ENCODE assay signal across 22 cellular contexts in genomic region chr2:39531220-39531777, GRCh38.
DNase-seq lines count a peak whose midpoint lies in the region; ATAC-seq and TF ChIP-seq lines count a peak whose summit lies in the region.
"Had no signal": no experiment of that assay in that cellular context is flagged by ENCODE, and none has a peak within 500 bp of the region (broad histone marks: within the 10 kb centered on the region; RNA-seq: fewer than 3 reads in every experiment).

No MANE protein-coding gene starts in this region.

- DNase-seq in SK-N-SH (no peak), NAMALWA (ENCODE audit: low spot score) (peak; percentile 4), osteocyte (ENCODE audit: extremely low spot score, unreplicated experiment) (no peak), SK-N-DZ (ENCODE audit: low spot score) (no peak)
- DNase-seq: CD4-positive, alpha-beta T cell; KG1; NCI-H1092; NCI-H1417 treated with DMSO at 0.1 percent for 48 hours; NCI-H187; NCI-H2081 treated with DMSO at 0.1 percent for 48 hours; NCI-H2171; NCI-H226; NCI-H510A; NCI-H69; SIG-M5 had no signal

- H3K4me3 Mint-ChIP-seq in osteocyte (ENCODE audit: unreplicated experiment): no peak overlapping the region
- H3K4me3 Mint-ChIP-seq: CD4-positive, alpha-beta T cell had no signal

- H3K36me3 ChIP-seq in SK-N-SH (replicated peaks in 1 of 2; ENCODE audit: control insufficient read depth in 1 of 2, insufficient read depth in 2 of 2, low read length in 1 of 2) (no peaks in the 10 kb centered on the region), DOHH2 (ENCODE audit: control insufficient read depth, low read length) (no peaks in the 10 kb centered on the region)

- H2AFZ ChIP-seq in SK-N-SH (ENCODE audit: low read depth): peak overlapping the region; percentile 74; the same call in 1 of the 2 replicates

- H4K20me1 ChIP-seq in SK-N-SH (ENCODE audit: insufficient read depth): no peaks in the 10 kb centered on the region
- no peaks in the 10 kb centered on the region for H4K20me1 ChIP-seq in DOHH2 (ENCODE audit: control insufficient read depth, insufficient read depth, low read depth, low read length)

- H3F3A ChIP-seq in SK-N-SH (replicated peaks; ENCODE audit: insufficient read depth) (peaks cover 3% of the 10 kb centered on the region), DOHH2 (ENCODE audit: control insufficient read depth, insufficient read depth) (peaks cover 11% of the 10 kb centered on the region; the same call in 1 of the 2 replicates)

- no peak for TF ChIP-seq EP300 in SK-N-SH (IDR thresholded peaks at IDR 0.05; ENCODE audit: borderline replicate concordance in 1 of 2, low read depth in 1 of 2, low read length in 1 of 2)

- H3K9me2 ChIP-seq in SK-N-SH (no peaks in the 10 kb centered on the region), DOHH2 (replicated peaks; ENCODE audit: control insufficient read depth, low read length) (no peaks in the 10 kb centered on the region)

- no peak overlapping the region for H3K9ac ChIP-seq in SK-N-SH

- H3K4me1 ChIP-seq in SK-N-SH (ENCODE audit: control insufficient read depth in 1 of 2, insufficient read depth in 2 of 2, low read depth in 1 of 2, low read length in 1 of 2) (peaks cover 3 to 9% of the 10 kb centered on the region in 2 experiments; a peak in 2 of 4 replicates), DOHH2 (ENCODE audit: control insufficient read depth, low read length) (peaks cover 72% of the 10 kb centered on the region)

- H3K27ac ChIP-seq in SK-N-SH (ENCODE audit: low read depth in 2 of 2, low read length in 1 of 2) (no peak overlapping the region), DOHH2 (ENCODE audit: low read depth, low read length) (peak overlapping the region; percentile 35)
- H3K27ac ChIP-seq: 22Rv1, RWPE1 had no signal

- no peak for ATAC-seq in SK-N-SH treated with all-trans-retinoic acid at 6 μM for 48 hours
- ATAC-seq in GM19035 (IDR thresholded peaks at IDR 0.05; ENCODE audit: unreplicated experiment): no peak
- no peak for ATAC-seq in GM18868 (IDR thresholded peaks at IDR 0.05; ENCODE audit: unreplicated experiment)
- ATAC-seq: Panc1 had no signal

- H3K36me3 Mint-ChIP-seq in osteocyte (ENCODE audit: unreplicated experiment): no peaks in the 10 kb centered on the region

- no peaks in the 10 kb centered on the region for H3K27me3 ChIP-seq in SK-N-SH (ENCODE audit: insufficient read depth)
- peaks cover 14% of the 10 kb centered on the region for H3K27me3 ChIP-seq in DOHH2 (ENCODE audit: control insufficient read depth, low read length)

- no peaks in the 10 kb centered on the region for H3K27me3 Mint-ChIP-seq in osteocyte (ENCODE audit: unreplicated experiment)
- H3K27me3 Mint-ChIP-seq: CD4-positive, alpha-beta T cell had no signal

- POLR2A ChIA-PET in SK-N-SH (lab: Yijun Ruan, JAX): no interaction called here

- 89% methylated on average over 7 of the region's 7 CpGs for WGBS in SK-N-SH (ENCODE audit: low lambda C conversion rate)

- peaks cover 25% of the 10 kb centered on the region for H3K4me1 Mint-ChIP-seq in osteocyte (ENCODE audit: unreplicated experiment)

- H3K4me3 ChIP-seq in SK-N-SH (ENCODE audit: low read depth in 2 of 2, low read length in 1 of 2): no peak overlapping the region
- peak overlapping the region; percentile 44 for H3K4me3 ChIP-seq in DOHH2 (ENCODE audit: low read length)

- no peaks in the 10 kb centered on the region for H3K79me2 ChIP-seq in SK-N-SH (ENCODE audit: insufficient read depth)
- H3K79me2 ChIP-seq in DOHH2 (ENCODE audit: control insufficient read depth, low read length): no peaks in the 10 kb centered on the region

- CTCF ChIA-PET in SK-N-SH (lab: Yijun Ruan, JAX): interaction anchor here (0.8 to 2.2 kb wide), 5 partner anchors 9 to 151 kb away, joined by 3 to 7 read pairs (median 4); no protein-coding TSS in a partner anchor

- no peak for TF ChIP-seq RAD21 in SK-N-SH (IDR thresholded peaks at IDR 0.05; ENCODE audit: low read length)

- H3K9me3 Mint-ChIP-seq in osteocyte (ENCODE audit: unreplicated experiment): no peaks in the 10 kb centered on the region
- H3K9me3 Mint-ChIP-seq: CD4-positive, alpha-beta T cell had no signal

- no peaks in the 10 kb centered on the region for H3K9me3 ChIP-seq in SK-N-SH
- no peaks in the 10 kb centered on the region for H3K9me3 ChIP-seq in DOHH2 (ENCODE audit: control insufficient read depth, insufficient read depth, low read length)

- peak overlapping the region; percentile 79 for H3K27ac Mint-ChIP-seq in osteocyte (ENCODE audit: unreplicated experiment)
- H3K27ac Mint-ChIP-seq: CD4-positive, alpha-beta T cell had no signal

- H3K4me2 ChIP-seq in SK-N-SH (no peak overlapping the region), DOHH2 (ENCODE audit: low read length) (peak overlapping the region; percentile 70)

- TF ChIP-seq CTCF in SK-N-SH (IDR thresholded peaks at IDR 0.05) (no peak), DOHH2 (IDR thresholded peaks at IDR 0.05; ENCODE audit: low read depth, low read length, poor library complexity, severe bottlenecking) (no peak), osteocyte (IDR thresholded peaks at IDR 0.05) (no peak)

TF ChIP-seq in SK-N-SH, 30 proteins besides CTCF, POLR2A, EP300 and RAD21 (continues in another document):
- TF ChIP-seq MEF2A (IDR thresholded peaks at IDR 0.05; ENCODE audit: borderline replicate concordance, low read depth) (no peak), SMC3 (IDR thresholded peaks at IDR 0.05; ENCODE audit: low read depth, low read length) (no peak), RCOR1 (IDR thresholded peaks at IDR 0.05; ENCODE audit: low read length) (no peak), SIN3A (IDR thresholded peaks at IDR 0.05; ENCODE audit: borderline replicate concordance, low read depth, low read length) (no peak), TAF1 (IDR thresholded peaks at IDR 0.05; ENCODE audit: borderline replicate concordance, low read depth, low read length) (no peak), FOSL2 (IDR thresholded peaks at IDR 0.05; ENCODE audit: borderline replicate concordance, low read depth) (no peak), MXI1 (IDR thresholded peaks at IDR 0.05; ENCODE audit: low read depth, low read length) (no peak), TEAD4 (IDR thresholded peaks at IDR 0.05; ENCODE audit: borderline replicate concordance, insufficient read depth) (no peak), GABPA (IDR thresholded peaks at IDR 0.05; ENCODE audit: low read depth) (no peak), NRF1 (IDR thresholded peaks at IDR 0.05; ENCODE audit: low read depth, low read length) (no peak), EZH2phosphoT487 (IDR thresholded peaks at IDR 0.05; ENCODE audit: borderline replicate concordance, low read depth) (no peak)
- TF ChIP-seq, protein P1, sequence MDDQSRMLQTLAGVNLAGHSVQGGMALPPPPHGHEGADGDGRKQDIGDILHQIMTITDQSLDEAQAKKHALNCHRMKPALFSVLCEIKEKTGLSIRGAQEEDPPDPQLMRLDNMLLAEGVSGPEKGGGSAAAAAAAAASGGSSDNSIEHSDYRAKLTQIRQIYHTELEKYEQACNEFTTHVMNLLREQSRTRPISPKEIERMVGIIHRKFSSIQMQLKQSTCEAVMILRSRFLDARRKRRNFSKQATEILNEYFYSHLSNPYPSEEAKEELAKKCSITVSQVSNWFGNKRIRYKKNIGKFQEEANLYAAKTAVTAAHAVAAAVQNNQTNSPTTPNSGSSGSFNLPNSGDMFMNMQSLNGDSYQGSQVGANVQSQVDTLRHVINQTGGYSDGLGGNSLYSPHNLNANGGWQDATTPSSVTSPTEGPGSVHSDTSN (IDR thresholded peaks at IDR 0.05): no peak
- TF ChIP-seq, protein P2, sequence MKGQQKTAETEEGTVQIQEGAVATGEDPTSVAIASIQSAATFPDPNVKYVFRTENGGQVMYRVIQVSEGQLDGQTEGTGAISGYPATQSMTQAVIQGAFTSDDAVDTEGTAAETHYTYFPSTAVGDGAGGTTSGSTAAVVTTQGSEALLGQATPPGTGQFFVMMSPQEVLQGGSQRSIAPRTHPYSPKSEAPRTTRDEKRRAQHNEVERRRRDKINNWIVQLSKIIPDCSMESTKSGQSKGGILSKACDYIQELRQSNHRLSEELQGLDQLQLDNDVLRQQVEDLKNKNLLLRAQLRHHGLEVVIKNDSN (IDR thresholded peaks at IDR 0.05; ENCODE audit: borderline replicate concordance, low read depth): no peak

TF ChIP-seq in SK-N-SH treated with all-trans-retinoic acid at 6 μM for 48 hours, 23 proteins besides CTCF, POLR2A, EP300 and RAD21 (continues in another document):
- TF ChIP-seq ZNF8 (CRISPR knock-in tag; IDR thresholded peaks at IDR 0.05) (no peak), OSR1 (CRISPR knock-in tag; IDR thresholded peaks at IDR 0.05) (no peak), ESRRG (CRISPR knock-in tag; IDR thresholded peaks at IDR 0.05) (no peak), ZC3H10 (CRISPR knock-in tag; IDR thresholded peaks at IDR 0.05) (no peak), ZNF70 (CRISPR knock-in tag; IDR thresholded peaks at IDR 0.05) (no peak), SNAI2 (CRISPR knock-in tag; IDR thresholded peaks at IDR 0.05) (no peak), ZFP30 (CRISPR knock-in tag; IDR thresholded peaks at IDR 0.05) (no peak), TSHZ2 (CRISPR knock-in tag; IDR thresholded peaks at IDR 0.05) (no peak), CSDC2 (CRISPR knock-in tag; IDR thresholded peaks at IDR 0.05) (no peak)
